In the genomic region with DNA sequence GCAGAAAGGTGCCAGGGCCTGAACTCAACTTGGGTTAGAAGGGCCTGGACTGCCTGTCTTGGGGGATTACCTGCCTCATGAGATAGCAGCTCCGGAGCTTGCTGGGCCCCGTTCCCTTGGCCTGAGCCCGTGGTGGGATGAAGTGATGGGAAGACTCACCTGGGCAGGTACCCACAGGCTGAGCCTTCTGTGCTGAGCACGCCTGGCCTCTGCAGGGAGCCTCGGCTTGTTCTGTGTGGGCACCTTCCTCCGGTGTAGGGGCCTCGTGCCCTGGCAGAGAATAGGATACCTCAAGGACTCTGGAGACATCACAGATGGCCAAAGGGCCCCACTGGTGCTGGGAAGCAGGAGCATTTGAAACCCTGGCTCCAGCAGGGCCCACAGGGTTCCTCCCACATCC, we compare ENCODE assay signal across 6 cellular contexts. TPM values are rescaled to one million over a fixed set of nuclear protein-coding genes. Genes with fewer than 3 reads are reported as not detected.
"Had no signal": no experiment of that assay in that cellular context is flagged by ENCODE, and none has a peak within 500 bp of the region (broad histone marks: within the 10 kb centered on the region; RNA-seq: fewer than 3 reads in every experiment).

No MANE protein-coding gene starts in this region.

- H3K27ac ChIP-seq: GM23248 had no signal

- H3K27ac Mint-ChIP-seq: H9 had no signal

- H3K4me3 Mint-ChIP-seq: H9 had no signal

- H3K4me3 ChIP-seq: GM23248, K562 had no signal

- H3K9ac ChIP-seq: GM23248 had no signal

- DNase-seq: GM23248, GOT3, H9, HCEC 1CT, IMR-90 had no signal

- H3K9me3 Mint-ChIP-seq: H9 had no signal

- H2AFZ ChIP-seq: GM23248 had no signal

RNA-seq across cellular contexts. Expression of gene ZNF467, which starts 4.5 kb away (rescaled TPM):
- total RNA-seq: GM23248, IMR-90 had no signal
- polyA plus RNA-seq: GM23248 had no signal
